16 cellular contexts compared by ENCODE assay signal in the genomic region with DNA sequence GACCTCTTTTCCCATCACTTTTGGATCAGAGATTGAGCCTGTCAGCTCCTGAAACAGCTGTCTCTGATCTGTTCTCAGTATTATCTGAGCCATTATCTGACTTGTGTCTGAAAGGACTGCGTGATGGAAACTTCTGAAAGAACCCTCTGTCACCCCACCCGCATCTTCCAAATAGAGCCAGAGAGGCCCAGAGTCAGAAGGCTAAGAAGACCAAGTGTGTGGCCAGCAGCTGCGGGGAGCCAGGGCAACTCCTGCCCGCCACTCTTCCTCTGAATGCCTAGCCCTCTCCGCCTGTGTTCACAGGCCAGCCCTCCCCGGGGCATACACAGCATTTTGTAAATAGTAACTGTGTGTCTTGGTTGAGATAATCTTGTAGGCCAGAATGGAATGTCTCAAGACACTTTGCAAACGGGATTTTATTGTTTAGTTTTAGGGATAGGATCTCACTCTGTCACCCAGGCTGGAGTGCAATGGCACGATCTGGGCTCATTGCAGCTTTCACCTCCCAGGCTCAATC.
DNase-seq lines count a peak whose midpoint lies in the region; ATAC-seq and TF ChIP-seq lines count a peak whose summit lies in the region.
"Had no signal": no experiment of that assay in that cellular context is flagged by ENCODE, and none has a peak within 500 bp of the region (broad histone marks: within the 10 kb centered on the region; RNA-seq: fewer than 3 reads in every experiment).

No MANE protein-coding gene starts in this region.

- H3K27ac ChIP-seq in left ventricle myocardium inferior (replicated peaks) (peak overlapping the region; percentile 72), aorta (ENCODE audit: low read depth in 1 of 2, low read length in 2 of 2) (peak overlapping the region; percentile 65 to 84)
- H3K27ac ChIP-seq: GM23248 had no signal

- peak overlapping the region; percentile 63 for H3K27ac Mint-ChIP-seq in osteocyte (ENCODE audit: unreplicated experiment)
- H3K27ac Mint-ChIP-seq: activated naive CD4-positive, alpha-beta T cell treated with anti-CD3 and anti-CD28 coated beads, Interleukin-2, amount 50 U/mL, for 24 hours; IgD-negative memory B cell had no signal

- H3K9me3 ChIP-seq in left ventricle myocardium inferior (replicated peaks) (no peaks in the 10 kb centered on the region), aorta (ENCODE audit: control insufficient read depth, low read length) (no peaks in the 10 kb centered on the region)

- no peaks in the 10 kb centered on the region for H3K27me3 ChIP-seq in left ventricle myocardium inferior (ENCODE audit: low read depth)
- H3K27me3 ChIP-seq in aorta (ENCODE audit: control insufficient read depth in 1 of 2, insufficient read depth in 2 of 2, low read length in 1 of 2), result no peaks in the 10 kb centered on the region

- H3K9me3 Mint-ChIP-seq in osteocyte (ENCODE audit: unreplicated experiment), result no peaks in the 10 kb centered on the region
- H3K9me3 Mint-ChIP-seq: activated naive CD4-positive, alpha-beta T cell treated with anti-CD3 and anti-CD28 coated beads, Interleukin-2, amount 50 U/mL, for 24 hours; IgD-negative memory B cell had no signal

- H3K4me3 ChIP-seq in left ventricle myocardium inferior, result no peak overlapping the region
- no peak overlapping the region for H3K4me3 ChIP-seq in aorta (ENCODE audit: low read length in 2 of 2)
- H3K4me3 ChIP-seq: GM23248 had no signal

- 31 to 35% methylated on average over 8 of the region's 8 CpGs for WGBS in aorta, 2 donors

- H3K36me3 ChIP-seq in left ventricle myocardium inferior (no peaks in the 10 kb centered on the region), aorta (ENCODE audit: control insufficient read depth in 1 of 2, insufficient read depth in 2 of 2, low read length in 1 of 2) (no peaks in the 10 kb centered on the region)

- peaks cover 9% of the 10 kb centered on the region for H3K36me3 Mint-ChIP-seq in osteocyte (ENCODE audit: unreplicated experiment)

- H3K4me1 ChIP-seq in left ventricle myocardium inferior (peaks cover 47% of the 10 kb centered on the region), aorta (ENCODE audit: control insufficient read depth in 1 of 2, insufficient read depth in 2 of 2, low read length in 2 of 2) (peaks cover 6 to 7% of the 10 kb centered on the region in 2 donors)

- H3K4me1 Mint-ChIP-seq in osteocyte (ENCODE audit: unreplicated experiment), result peaks cover 41% of the 10 kb centered on the region

- DNase-seq in SIG-M5 treated with dmso at 0.1 percent for 504 hours (lab: John Stamatoyannopoulos, UW; ENCODE audit: unreplicated experiment) (peak; percentile 54), SIG-M5 (lab: John Stamatoyannopoulos, UW) (no peak), left ventricle myocardium inferior (peak; percentile 40), osteocyte (ENCODE audit: extremely low spot score, unreplicated experiment) (no peak), aorta (no peak), NOMO-1 treated with DMSO at 0.1 percent for 48 hours (lab: John Stamatoyannopoulos, UW; ENCODE audit: unreplicated experiment) (no peak)
- DNase-seq: 8988T; GM23248; kidney glomerular epithelial cell; stimulated activated CD4-positive, alpha-beta T cell treated with anti-CD3 and anti-CD28 coated beads, Interleukin-4, amount 100 ng/mL, for 1 hour; stimulated activated naive CD8-positive, alpha-beta T cell treated with anti-CD3 and anti-CD28 coated beads, Interleukin-15, Interleukin-2, amounts not matched to agents 100 U/mL and 50 U/mL, for 24 hours; T1000 had no signal

- intact Hi-C loops in left ventricle myocardium inferior (cut with micrococcal nuclease) (no loop called here), aorta (cut with DNase I) (no loop called here)

- no peaks in the 10 kb centered on the region for H3K27me3 Mint-ChIP-seq in osteocyte (ENCODE audit: unreplicated experiment)
- H3K27me3 Mint-ChIP-seq: activated naive CD4-positive, alpha-beta T cell treated with anti-CD3 and anti-CD28 coated beads, Interleukin-2, amount 50 U/mL, for 24 hours; IgD-negative memory B cell had no signal

- H3K4me3 Mint-ChIP-seq in osteocyte (ENCODE audit: unreplicated experiment), result no peak overlapping the region
- H3K4me3 Mint-ChIP-seq: activated naive CD4-positive, alpha-beta T cell treated with anti-CD3 and anti-CD28 coated beads, Interleukin-2, amount 50 U/mL, for 24 hours; IgD-negative memory B cell had no signal

- TF ChIP-seq CTCF in left ventricle myocardium inferior (IDR thresholded peaks at IDR 0.05; ENCODE audit: borderline replicate concordance) (no peak), osteocyte (IDR thresholded peaks at IDR 0.05) (no peak)

- ATAC-seq in aorta (ENCODE audit: low FRiP score) (no peak), GM18909 (IDR thresholded peaks at IDR 0.05; ENCODE audit: poor library complexity, unreplicated experiment) (no peak), HG02840 (IDR thresholded peaks at IDR 0.05; ENCODE audit: low FRiP score, unreplicated experiment) (no peak)
- ATAC-seq: stimulated activated naive CD8-positive, alpha-beta T cell treated with anti-CD3 and anti-CD28 coated beads, Interleukin-15, Interleukin-2, amounts not matched to agents 100 U/mL and 50 U/mL, for 24 hours had no signal

Comparison
In these comparisons a context has a peak if more than half of its experiments do, and no peak if none do; other contexts are left out.
1. DNase-seq: peak in SIG-M5 treated with dmso at 0.1 percent for 504 hours (single experiment) and left ventricle myocardium inferior (single experiment); none in SIG-M5 (single experiment), osteocyte (single experiment), aorta (0 of 2) and NOMO-1 treated with DMSO at 0.1 percent for 48 hours (single experiment).